25 cellular contexts compared by ENCODE assay signal in the genomic region with DNA sequence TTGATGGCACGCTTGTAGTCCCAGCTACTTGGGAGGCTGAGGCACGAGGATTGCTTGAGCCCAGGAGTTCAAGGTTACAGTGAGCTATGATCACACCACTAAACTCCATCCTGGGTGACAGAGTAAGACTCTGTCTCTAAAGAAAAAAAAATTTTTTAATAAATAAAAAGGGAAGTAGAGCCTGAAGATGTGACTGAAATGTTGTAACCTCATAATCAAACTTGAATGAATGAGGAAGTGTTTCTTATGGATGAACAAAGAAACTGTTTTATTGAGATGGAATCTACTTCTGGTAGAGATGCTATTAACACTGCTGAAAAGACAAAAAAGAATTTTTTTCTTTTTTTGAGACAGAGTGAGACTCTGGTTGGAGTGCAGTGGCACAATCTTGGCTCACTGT. TPM values are rescaled to one million over a fixed set of nuclear protein-coding genes. Genes with fewer than 3 reads are reported as not detected.
DNase-seq lines count a peak whose midpoint lies in the region; ATAC-seq and TF ChIP-seq lines count a peak whose summit lies in the region.
"Had no signal": no experiment of that assay in that cellular context is flagged by ENCODE, and none has a peak within 500 bp of the region (broad histone marks: within the 10 kb centered on the region; RNA-seq: fewer than 3 reads in every experiment).

No MANE protein-coding gene starts in this region.

- no peaks in the 10 kb centered on the region for H3K4me1 Mint-ChIP-seq in memory B cell

- no peaks in the 10 kb centered on the region for H3K9me2 ChIP-seq in hepatocyte (replicated peaks; ENCODE audit: insufficient read depth)
- H3K9me2 ChIP-seq: SK-N-SH had no signal

- no peaks in the 10 kb centered on the region for H3K36me3 ChIP-seq in brain microvascular endothelial cell (replicated peaks)
- no peaks in the 10 kb centered on the region for H3K36me3 ChIP-seq in hepatocyte (replicated peaks; ENCODE audit: insufficient read depth, low read depth)
- H3K36me3 ChIP-seq: MG63 had no signal

- peaks cover 2% of the 10 kb centered on the region for H3K36me3 Mint-ChIP-seq in memory B cell

- in situ Hi-C loops in brain microvascular endothelial cell (cut with HindIII; ENCODE audit: low pct_ligation_motif_present, low sequenced_read_pairs), result no loop called here

- no peaks in the 10 kb centered on the region for H3K9me3 ChIP-seq in hepatocyte (ENCODE audit: low read depth)
- H3K9me3 ChIP-seq: MG63, SK-N-SH had no signal

- H3K27me3 ChIP-seq in brain microvascular endothelial cell (replicated peaks) (peaks cover 8% of the 10 kb centered on the region), hepatocyte (peaks cover 14% of the 10 kb centered on the region)

- peak; percentile 59 for ATAC-seq in memory B cell (ENCODE audit: low read depth)

- DNase-seq in GF-D8 (lab: John Stamatoyannopoulos, UW), result peak; percentile 16
- peak; percentile 86 for DNase-seq in NOMO-1 treated with DMSO at 0.1 percent for 48 hours (lab: John Stamatoyannopoulos, UW; ENCODE audit: unreplicated experiment)
- peak; percentile 26 for DNase-seq in SKM-1 (lab: John Stamatoyannopoulos, UW; ENCODE audit: unreplicated experiment)
- DNase-seq in memory B cell (ENCODE audit: low spot score in 2 of 2), result no peak
- DNase-seq in epidermal melanocyte (ENCODE audit: insufficient read length, low spot score), result no peak
- no peak for DNase-seq in brain microvascular endothelial cell
- DNase-seq in hepatocyte (ENCODE audit: low spot score), result no peak
- no peak for DNase-seq in glomerular visceral epithelial cell (ENCODE audit: extremely low spot score)
- DNase-seq: EL, MG63, NCI-H1105 treated with DMSO at 0.1 percent for 48 hours, NCI-H1694, NCI-H2081, NCI-H2171 treated with DMSO at 0.1 percent for 48 hours, NCI-H524 treated with DMSO at 0.1 percent for 48 hours, NCI-H82, PC-9, RPMI8226, SHP77, SK-N-SH had no signal

- 98% methylated on average over 2 of the region's 2 CpGs for whole genome bisulfite sequencing in hepatocyte (ENCODE audit: low lambda C conversion rate, missing lambda C conversion rate)

- no peak overlapping the region for H3K4me3 Mint-ChIP-seq in memory B cell

- no peak overlapping the region for H3K4me2 ChIP-seq in hepatocyte
- H3K4me2 ChIP-seq: PC-9, SK-N-SH had no signal

- H3K27ac Mint-ChIP-seq in memory B cell, result no peak overlapping the region

- H3K79me2 ChIP-seq in hepatocyte, result no peaks in the 10 kb centered on the region

- H3K4me3 ChIP-seq in brain microvascular endothelial cell (ENCODE audit: low read depth, low read length) (no peak overlapping the region), hepatocyte (no peak overlapping the region)
- H3K4me3 ChIP-seq: MG63, PC-9 had no signal

- no peaks in the 10 kb centered on the region for H4K20me1 ChIP-seq in hepatocyte (ENCODE audit: insufficient read depth, poor library complexity, severe bottlenecking)

- H2AFZ ChIP-seq in hepatocyte, result no peak overlapping the region
- H2AFZ ChIP-seq: PC-9 had no signal

- H3K27me3 Mint-ChIP-seq in memory B cell, result peaks cover 8% of the 10 kb centered on the region

- H3K27ac ChIP-seq in brain microvascular endothelial cell (no peak overlapping the region), hepatocyte (no peak overlapping the region)
- H3K27ac ChIP-seq: C4-2B, PC-9 had no signal

- no peak for TF ChIP-seq CTCF in brain microvascular endothelial cell (IDR thresholded peaks at IDR 0.05; ENCODE audit: low read depth, low read length, missing control alignments)
- no peak for TF ChIP-seq CTCF in hepatocyte (IDR thresholded peaks at IDR 0.05; ENCODE audit: poor library complexity)

- H3K9me3 Mint-ChIP-seq in memory B cell, result peaks cover 3% of the 10 kb centered on the region

- no peaks in the 10 kb centered on the region for H3K4me1 ChIP-seq in hepatocyte (ENCODE audit: insufficient read depth)

RNA-seq across cellular contexts. Expression of gene MAK, which starts 6.7 kb away (rescaled TPM):
- 0.04 TPM in 1 of 2 replicates, not detected in the other for total RNA-seq in hepatocyte
- polyA plus RNA-seq in hepatocyte, result 0.05 and 0.34 TPM in 2 replicates
- total RNA-seq: A172, LHCN-M2 had no signal
- polyA plus RNA-seq: AG04450 had no signal

RNA-seq across cellular contexts. Expression of gene GCM2, which starts 50.2 kb away (rescaled TPM):
- not detected in 2 replicates for total RNA-seq in hepatocyte
- 0.17 TPM in 1 of 2 replicates, not detected in the other for polyA plus RNA-seq in hepatocyte
- total RNA-seq: A172; LHCN-M2; PC-9; T-helper 1 cell treated with Interleukin-12 subunit alpha and Interleukin-12 subunit beta and Interleukin-4 antibody, amounts not matched to agents 30 ng/mL and 1 ng/mL, for 36 hours had no signal
- polyA plus RNA-seq: AG04450, SK-N-SH had no signal

RNA-seq across cellular contexts. Expression of gene SYCP2L, which starts 55.2 kb away (rescaled TPM):
- total RNA-seq in hepatocyte, result 1.00 and 1.1 TPM in 2 replicates
- 0.37 and 1.3 TPM in 2 replicates for polyA plus RNA-seq in hepatocyte
- total RNA-seq: T-helper 1 cell treated with Interleukin-12 subunit alpha and Interleukin-12 subunit beta and Interleukin-4 antibody, amounts not matched to agents 30 ng/mL and 1 ng/mL, for 36 hours had no signal

Comparison
In these comparisons a context has a peak if more than half of its experiments do, and no peak if none do; other contexts are left out.
1. DNase-seq: peak in GF-D8 (single experiment), NOMO-1 treated with DMSO at 0.1 percent for 48 hours (single experiment) and SKM-1 (single experiment); none in memory B cell (0 of 2), epidermal melanocyte (single experiment), brain microvascular endothelial cell (single experiment), hepatocyte (single experiment) and glomerular visceral epithelial cell (single experiment).